Comparison of ENCODE assay signal across 15 cellular contexts in the genomic region with DNA sequence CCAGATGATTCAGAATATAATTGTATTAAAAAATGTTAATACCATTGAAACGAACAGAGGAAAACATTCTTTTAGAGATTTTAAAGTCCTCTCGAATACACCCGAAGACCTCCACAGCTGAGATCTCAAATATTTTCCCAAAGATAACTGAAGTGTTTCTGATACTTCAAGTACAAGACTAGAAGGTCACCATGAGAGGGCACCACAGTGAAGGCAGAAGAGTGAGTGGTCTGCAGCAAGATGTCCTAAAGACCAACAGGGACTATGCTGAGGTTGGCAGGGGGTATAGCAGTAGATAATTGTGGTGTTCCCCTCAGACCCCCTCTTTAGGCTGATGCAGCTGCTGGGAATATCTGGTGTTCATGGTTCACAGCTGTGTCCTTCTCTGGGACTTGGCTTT.
DNase-seq lines count a peak whose midpoint lies in the region; ATAC-seq, FAIRE-seq and TF ChIP-seq lines count a peak whose summit lies in the region.
"Had no signal": no experiment of that assay in that cellular context is flagged by ENCODE, and none has a peak within 500 bp of the region (broad histone marks: within the 10 kb centered on the region; RNA-seq: fewer than 3 reads in every experiment).

No MANE protein-coding gene starts in this region.

- peak; percentile 84 for FAIRE-seq in K562 (lab: Jason Lieb, UNC)
- FAIRE-seq: small intestine had no signal

- H3K9ac ChIP-seq in K562 (ENCODE audit: insufficient read depth in 1 of 2, low read depth in 2 of 2, low read length in 2 of 2) = no peak overlapping the region
- no peak overlapping the region for H3K9ac ChIP-seq in neural cell (ENCODE audit: low read length)

- TF ChIP-seq RAD21 in K562 (CRISPR knock-in tag; conservative IDR thresholded peaks at IDR 0.05 in 1 of 2, IDR thresholded peaks at IDR 0.05 in 1 of 2) = peak; percentile 82 to 86
- peak; percentile 22 for TF ChIP-seq RAD21 in neural cell (conservative IDR thresholded peaks at IDR 0.05)

- WGBS in K562 (ENCODE audit: insufficient coverage, low coverage, missing lambda C conversion rate) = 17% methylated on average over 3 of the region's 3 CpGs

- H3K9me3 ChIP-seq in K562 (replicated peaks; ENCODE audit: control insufficient read depth, insufficient read depth, low read depth, low read length) (no peaks in the 10 kb centered on the region), neural cell (ENCODE audit: low read length) (no peaks in the 10 kb centered on the region)
- H3K9me3 ChIP-seq: lower lobe of right lung had no signal

- H3K4me3 ChIP-seq in K562 (no peak overlapping the region), neural cell (ENCODE audit: low read length) (no peak overlapping the region)
- H3K4me3 ChIP-seq: lower lobe of right lung had no signal

- peak; percentile 91 for ATAC-seq in K562
- ATAC-seq in HG03469 (IDR thresholded peaks at IDR 0.05; ENCODE audit: unreplicated experiment) = no peak
- ATAC-seq: lower lobe of right lung had no signal

- H3K36me3 ChIP-seq in K562 (ENCODE audit: control insufficient read depth, insufficient read depth, low read length) (no peaks in the 10 kb centered on the region; the same call in 2 of the 3 replicates), neural cell (ENCODE audit: insufficient read depth, low read length) (no peaks in the 10 kb centered on the region)
- H3K36me3 ChIP-seq: lower lobe of right lung had no signal

- H3F3A ChIP-seq in neural cell (ENCODE audit: insufficient read depth, low read length, poor library complexity, severe bottlenecking) = no peaks in the 10 kb centered on the region

- POLR2A ChIA-PET in K562 (lab: Yijun Ruan, JAX) = interaction anchor here (0.7 to 1.4 kb wide), 5 partner anchors 9 to 22 kb away, joined by 3 to 5 read pairs (median 3); no protein-coding TSS in a partner anchor

- H3K4me2 ChIP-seq in K562 (ENCODE audit: insufficient read depth, low read length) (no peak overlapping the region), neural cell (ENCODE audit: low read length) (no peak overlapping the region)

- no peaks in the 10 kb centered on the region for H3K9me2 ChIP-seq in neural cell (ENCODE audit: insufficient read depth, low read length)

- H3K79me2 ChIP-seq in K562 (ENCODE audit: control insufficient read depth, insufficient read depth, low read length) (no peaks in the 10 kb centered on the region), neural cell (replicated peaks; ENCODE audit: insufficient read depth, low read length) (no peaks in the 10 kb centered on the region)

- H2AFZ ChIP-seq in K562 (ENCODE audit: low read depth, low read length) = peak overlapping the region; percentile 18; the same call in 1 of the 2 replicates
- H2AFZ ChIP-seq in neural cell (ENCODE audit: low read depth, low read length) = no peak overlapping the region

- in situ Hi-C loops in K562 (cut with MboI) = no loop called here

- no peak for TF ChIP-seq POLR2A in K562 (conservative IDR thresholded peaks at IDR 0.05)

- H4K20me1 ChIP-seq in K562 (replicated peaks; ENCODE audit: control insufficient read depth, insufficient read depth, low read length) = no peaks in the 10 kb centered on the region
- H4K20me1 ChIP-seq in neural cell (ENCODE audit: insufficient read depth) = no peaks in the 10 kb centered on the region

- TF ChIP-seq CTCF in K562 (IDR thresholded peaks at IDR 0.05 in 2 of 3, conservative IDR thresholded peaks at IDR 0.05 in 1 of 3; ENCODE audit: insufficient read depth in 2 of 3, low read depth in 1 of 3, low read length in 3 of 3) (peak; percentile 71 to 79 (median 77)), neural cell (IDR thresholded peaks at IDR 0.05; ENCODE audit: poor library complexity, severe bottlenecking) (peak; percentile 12)

- DNase-seq in ELR (ENCODE audit: low read depth) (peak; percentile 29), LHCN-M2 (ENCODE audit: low read depth) (peak; percentile 4), K562 (ENCODE audit: extremely low read depth in 1 of 4, low spot score in 3 of 4) (peak in 3 of 4 experiments; percentile 30 to 69 (median 57)), NCI-H146 (lab: John Stamatoyannopoulos, UW) (no peak), pons (ENCODE audit: low spot score) (no peak)
- DNase-seq in stimulated activated CD8-positive, alpha-beta memory T cell treated with anti-CD3 and anti-CD28 coated beads, Interleukin-4, amount 100 ng/mL, for 48 hours = no peak
- DNase-seq: activated naive CD4-positive, alpha-beta T cell treated with anti-CD3 and anti-CD28 coated beads, Interleukin-2, amount 50 U/mL, for 16 hours; hypothalamus; lower lobe of right lung; NCI-H2081; SIG-M5; small intestine had no signal

- no peaks in the 10 kb centered on the region for H3K27me3 ChIP-seq in K562 (ENCODE audit: control insufficient read depth in 2 of 2, insufficient read depth in 2 of 2, low read length in 2 of 2)
- H3K27me3 ChIP-seq in neural cell (ENCODE audit: insufficient read depth, low read depth, low read length) = no peaks in the 10 kb centered on the region

- TF ChIP-seq EP300 in K562 (IDR thresholded peaks at IDR 0.05; ENCODE audit: low read length) (no peak), neural cell (conservative IDR thresholded peaks at IDR 0.05; ENCODE audit: poor library complexity, severe bottlenecking) (no peak)

- BruUV-seq in K562 (replicated peaks; lab: Mats Ljungman, UMichigan) = no TSS peak

- no peaks in the 10 kb centered on the region for H3K9me1 ChIP-seq in K562 (ENCODE audit: control insufficient read depth, insufficient read depth, low read length)

- intact Hi-C loops in K562 (cut with micrococcal nuclease) = loop anchor here (1.0 to 10.0 kb wide), 4 partner anchors 56 to 150 kb away; no protein-coding TSS in a partner anchor

- H3K4me1 ChIP-seq in K562 (replicated peaks in 1 of 2; ENCODE audit: control insufficient read depth in 2 of 2, insufficient read depth in 2 of 2, low read length in 2 of 2) = peaks cover 0 to 11% of the 10 kb centered on the region in 2 experiments; a peak in 2 of 5 replicates
- H3K4me1 ChIP-seq: lower lobe of right lung had no signal

- H3K27ac ChIP-seq in K562 (ENCODE audit: extremely low read depth, low read depth, low read length) (no peak overlapping the region), neural cell (ENCODE audit: low read length) (no peak overlapping the region)
- H3K27ac ChIP-seq: epithelial cell of prostate, lower lobe of right lung had no signal

- CTCF ChIA-PET in K562 (lab: Yijun Ruan, JAX; ENCODE audit: low intra/inter-chr PET ratio) = no interaction called here

TF ChIP-seq in K562, 482 proteins besides CTCF, POLR2A, EP300 and RAD21 (continues in another document):
- TF ChIP-seq DMBX1 (CRISPR knock-in tag; IDR thresholded peaks at IDR 0.05; ENCODE audit: borderline replicate concordance) (no peak), CC2D1A (IDR thresholded peaks at IDR 0.05) (peak; percentile 35; the same call in 1 of the 2 replicates), KDM4B (IDR thresholded peaks at IDR 0.05; ENCODE audit: borderline replicate concordance in 2 of 2, low read depth in 1 of 2) (no peak), NR2C1 (IDR thresholded peaks at IDR 0.05) (no peak; the same call in 1 of the 2 replicates), NR2C1 (tag; IDR thresholded peaks at IDR 0.05) (peak; percentile 56), SMARCB1 (IDR thresholded peaks at IDR 0.05; ENCODE audit: insufficient read length, low read depth) (no peak), CEBPB (tag; IDR thresholded peaks at IDR 0.05) (no peak), ARID2 (IDR thresholded peaks at IDR 0.05) (peak; percentile 72; the same call in 1 of the 2 replicates), CTBP1 (IDR thresholded peaks at IDR 0.05; ENCODE audit: borderline replicate concordance) (no peak)
- TF ChIP-seq, protein P1, sequence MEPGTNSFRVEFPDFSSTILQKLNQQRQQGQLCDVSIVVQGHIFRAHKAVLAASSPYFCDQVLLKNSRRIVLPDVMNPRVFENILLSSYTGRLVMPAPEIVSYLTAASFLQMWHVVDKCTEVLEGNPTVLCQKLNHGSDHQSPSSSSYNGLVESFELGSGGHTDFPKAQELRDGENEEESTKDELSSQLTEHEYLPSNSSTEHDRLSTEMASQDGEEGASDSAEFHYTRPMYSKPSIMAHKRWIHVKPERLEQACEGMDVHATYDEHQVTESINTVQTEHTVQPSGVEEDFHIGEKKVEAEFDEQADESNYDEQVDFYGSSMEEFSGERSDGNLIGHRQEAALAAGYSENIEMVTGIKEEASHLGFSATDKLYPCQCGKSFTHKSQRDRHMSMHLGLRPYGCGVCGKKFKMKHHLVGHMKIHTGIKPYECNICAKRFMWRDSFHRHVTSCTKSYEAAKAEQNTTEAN (CRISPR knock-in tag; IDR thresholded peaks at IDR 0.05) = no peak

TF ChIP-seq in neural cell, 6 proteins besides CTCF, POLR2A, EP300 and RAD21:
- TF ChIP-seq TAF1 (IDR thresholded peaks at IDR 0.05; ENCODE audit: low read depth) = no peak
- TF ChIP-seq, protein P2, sequence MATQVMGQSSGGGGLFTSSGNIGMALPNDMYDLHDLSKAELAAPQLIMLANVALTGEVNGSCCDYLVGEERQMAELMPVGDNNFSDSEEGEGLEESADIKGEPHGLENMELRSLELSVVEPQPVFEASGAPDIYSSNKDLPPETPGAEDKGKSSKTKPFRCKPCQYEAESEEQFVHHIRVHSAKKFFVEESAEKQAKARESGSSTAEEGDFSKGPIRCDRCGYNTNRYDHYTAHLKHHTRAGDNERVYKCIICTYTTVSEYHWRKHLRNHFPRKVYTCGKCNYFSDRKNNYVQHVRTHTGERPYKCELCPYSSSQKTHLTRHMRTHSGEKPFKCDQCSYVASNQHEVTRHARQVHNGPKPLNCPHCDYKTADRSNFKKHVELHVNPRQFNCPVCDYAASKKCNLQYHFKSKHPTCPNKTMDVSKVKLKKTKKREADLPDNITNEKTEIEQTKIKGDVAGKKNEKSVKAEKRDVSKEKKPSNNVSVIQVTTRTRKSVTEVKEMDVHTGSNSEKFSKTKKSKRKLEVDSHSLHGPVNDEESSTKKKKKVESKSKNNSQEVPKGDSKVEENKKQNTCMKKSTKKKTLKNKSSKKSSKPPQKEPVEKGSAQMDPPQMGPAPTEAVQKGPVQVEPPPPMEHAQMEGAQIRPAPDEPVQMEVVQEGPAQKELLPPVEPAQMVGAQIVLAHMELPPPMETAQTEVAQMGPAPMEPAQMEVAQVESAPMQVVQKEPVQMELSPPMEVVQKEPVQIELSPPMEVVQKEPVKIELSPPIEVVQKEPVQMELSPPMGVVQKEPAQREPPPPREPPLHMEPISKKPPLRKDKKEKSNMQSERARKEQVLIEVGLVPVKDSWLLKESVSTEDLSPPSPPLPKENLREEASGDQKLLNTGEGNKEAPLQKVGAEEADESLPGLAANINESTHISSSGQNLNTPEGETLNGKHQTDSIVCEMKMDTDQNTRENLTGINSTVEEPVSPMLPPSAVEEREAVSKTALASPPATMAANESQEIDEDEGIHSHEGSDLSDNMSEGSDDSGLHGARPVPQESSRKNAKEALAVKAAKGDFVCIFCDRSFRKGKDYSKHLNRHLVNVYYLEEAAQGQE (IDR thresholded peaks at IDR 0.05; ENCODE audit: borderline replicate concordance) = no peak
- no peak for TF ChIP-seq MXI1 (conservative IDR thresholded peaks at IDR 0.05; ENCODE audit: poor library complexity, severe bottlenecking)
- no peak for TF ChIP-seq EZH2 (IDR thresholded peaks at IDR 0.05; ENCODE audit: borderline replicate concordance, insufficient read depth, low read length, poor library complexity, severe bottlenecking)
- no peak for TF ChIP-seq SMC3 (conservative IDR thresholded peaks at IDR 0.05; ENCODE audit: poor library complexity)
- TF ChIP-seq POLR2AphosphoS5 (IDR thresholded peaks at IDR 0.05) = no peak

Comparison
In these comparisons a context has a peak if more than half of its experiments do, and no peak if none do; other contexts are left out.
1. DNase-seq: peak in ELR (single experiment), LHCN-M2 (single experiment) and K562 (3 of 4); none in stimulated activated CD8-positive, alpha-beta memory T cell treated with anti-CD3 and anti-CD28 coated beads, Interleukin-4, amount 100 ng/mL, for 48 hours (single experiment), NCI-H146 (single experiment) and pons (single experiment).